8 cellular contexts compared by ENCODE assay signal in the genomic region with DNA sequence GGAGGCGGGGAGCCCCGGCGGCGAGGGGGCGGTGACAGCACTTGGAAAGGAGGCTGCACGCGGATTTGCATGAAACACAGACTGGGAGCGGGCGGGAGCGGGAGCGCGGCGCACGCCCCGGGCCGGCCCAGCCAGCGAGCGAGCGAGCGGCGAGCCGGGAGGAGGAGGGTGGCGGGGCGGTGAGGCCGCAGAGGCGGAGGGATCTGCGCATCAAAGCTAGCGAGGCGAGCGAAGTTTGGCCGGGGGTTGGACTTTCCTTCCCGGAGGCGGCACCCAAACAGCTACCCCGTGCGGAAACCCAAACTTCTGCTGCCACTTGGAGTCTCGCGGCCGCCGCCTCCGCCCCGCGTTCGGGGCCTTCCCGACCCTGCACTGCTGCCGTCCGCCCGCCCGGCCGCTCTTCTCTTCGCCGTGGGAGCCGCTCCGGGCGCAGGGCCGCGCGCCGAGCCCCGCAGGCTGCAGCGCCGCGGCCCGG. TPM values are rescaled to one million over a fixed set of nuclear protein-coding genes. Genes with fewer than 3 reads are reported as not detected.
DNase-seq lines count a peak whose midpoint lies in the region; ATAC-seq, FAIRE-seq and TF ChIP-seq lines count a peak whose summit lies in the region.

Gene SMAD3 (plus strand): TSS at position 72 of the 475 bp plus-strand sequence. CDS start 553 bp downstream, outside the sequence.

- peak; percentile 59 for ATAC-seq in HG02970 (IDR thresholded peaks at IDR 0.05; ENCODE audit: low FRiP score, unreplicated experiment)

- intact Hi-C loops in endothelial cell of umbilical vein (cut with micrococcal nuclease) = loop anchor here (1.0 to 10.0 kb wide), 13 partner anchors 11 to 369 kb away; partner anchors contain the start of genes AAGAB and IQCH

- peak within 1 kb of the TSS; percentile 46 for H2AFZ ChIP-seq in endothelial cell of umbilical vein (ENCODE audit: low read depth, low read length)

- H3K27me3 ChIP-seq in endothelial cell of umbilical vein (ENCODE audit: control insufficient read depth in 2 of 2, insufficient read depth in 2 of 2, low read length in 2 of 2) = no peaks in the 10 kb centered on the region

- CTCF ChIA-PET in endothelial cell of umbilical vein (lab: Charles Lee) = interaction anchor here (0.6 to 5.3 kb wide), 12 partner anchors 9 to 118 kb away, joined by 3 to 34 read pairs (median 4); no protein-coding TSS in a partner anchor

- dilution Hi-C loops in endothelial cell of umbilical vein (cut with MboI; ENCODE audit: extremely low pct_ligation_motif_present, low sequenced_read_pairs) = no loop called here

- peak; percentile 60 for DNase-seq in NCI-H82 (lab: John Stamatoyannopoulos, UW)
- DNase-seq in NCI-H82 treated with DMSO at 0.1 percent for 48 hours (lab: John Stamatoyannopoulos, UW; ENCODE audit: unreplicated experiment) = no peak
- peak; percentile 87 for DNase-seq in NOMO-1 treated with DMSO at 0.1 percent for 48 hours (lab: John Stamatoyannopoulos, UW; ENCODE audit: unreplicated experiment)
- DNase-seq in activated T-cell treated with anti-CD3 and anti-CD28 coated beads for 1 hour (ENCODE audit: low read depth) = peak; percentile 61
- DNase-seq in endothelial cell of umbilical vein (ENCODE audit: low read depth, low spot score) = peak; percentile 93
- peak; percentile 81 for DNase-seq in midbrain (lab: John Stamatoyannopoulos, UW)
- DNase-seq in stimulated activated CD8-positive, alpha-beta memory T cell treated with anti-CD3 and anti-CD28 coated beads, Interleukin-2, amount 100 ng/mL, for 1 hour (ENCODE audit: low read depth in 2 of 2) = peak; percentile 34 to 44

- no peaks in the 10 kb centered on the region for H3K9me3 ChIP-seq in endothelial cell of umbilical vein (replicated peaks; ENCODE audit: control insufficient read depth, insufficient read depth, low read length)

- no peaks in the 10 kb centered on the region for H3K9me1 ChIP-seq in endothelial cell of umbilical vein (replicated peaks; ENCODE audit: control insufficient read depth, extremely low read depth, insufficient read depth, low read length)

- H3K4me2 ChIP-seq in endothelial cell of umbilical vein (ENCODE audit: insufficient read depth, low read length) = peak within 1 kb of the TSS; percentile 94

- FAIRE-seq in endothelial cell of umbilical vein (lab: Jason Lieb, UNC) = peak; percentile 80

- no TSS peak for BruUV-seq in endothelial cell of umbilical vein (replicated peaks; lab: Mats Ljungman, UMichigan)

- POLR2A ChIA-PET in endothelial cell of umbilical vein (lab: Charles Lee) = interaction anchor here (0.7 to 1.2 kb wide), 6 partner anchors 16 to 113 kb away, joined by 3 to 7 read pairs (median 3); no protein-coding TSS in a partner anchor

- peak in 1 of 2 donors; percentile 6 for TF ChIP-seq CTCF in endothelial cell of umbilical vein (IDR thresholded peaks at IDR 0.05; ENCODE audit: extremely low read depth in 1 of 2, insufficient read depth in 1 of 2, low read depth in 1 of 2, low read length in 2 of 2)

- H3K79me2 ChIP-seq in endothelial cell of umbilical vein (ENCODE audit: control insufficient read depth, insufficient read depth, low read length) = peaks cover 46% of the 10 kb centered on the region

- peak within 1 kb of the TSS; percentile 96 for H3K9ac ChIP-seq in endothelial cell of umbilical vein (replicated peaks; ENCODE audit: extremely low read depth, insufficient read depth, low read length)

- no peaks in the 10 kb centered on the region for H4K20me1 ChIP-seq in endothelial cell of umbilical vein (replicated peaks; ENCODE audit: control insufficient read depth, extremely low read depth, insufficient read depth, low read length)

- peak within 1 kb of the TSS; percentile 57 to 87 (median 83) for H3K4me3 ChIP-seq in endothelial cell of umbilical vein (replicated peaks in 1 of 3; ENCODE audit: insufficient read depth in 1 of 3, low read depth in 1 of 3, low read length in 3 of 3)

- H3K27ac ChIP-seq in endothelial cell of umbilical vein (ENCODE audit: insufficient read depth, low read depth, low read length) = peak within 1 kb of the TSS; percentile 89

- TF ChIP-seq POLR2A in endothelial cell of umbilical vein (IDR thresholded peaks at IDR 0.05; ENCODE audit: low read depth, low read length) = peak; percentile 80

- H3K36me3 ChIP-seq in endothelial cell of umbilical vein (ENCODE audit: control insufficient read depth in 2 of 2, extremely low read depth in 1 of 2, insufficient read depth in 2 of 2, low read length in 2 of 2) = no peaks in the 10 kb centered on the region

- peaks cover 31% of the 10 kb centered on the region for H3K4me1 ChIP-seq in endothelial cell of umbilical vein (ENCODE audit: control insufficient read depth, extremely low read depth, insufficient read depth, low read length)

TF ChIP-seq in endothelial cell of umbilical vein, 7 proteins besides CTCF, POLR2A, EP300 and RAD21:
- TF ChIP-seq, protein P1, sequence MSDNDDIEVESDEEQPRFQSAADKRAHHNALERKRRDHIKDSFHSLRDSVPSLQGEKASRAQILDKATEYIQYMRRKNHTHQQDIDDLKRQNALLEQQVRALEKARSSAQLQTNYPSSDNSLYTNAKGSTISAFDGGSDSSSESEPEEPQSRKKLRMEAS (IDR thresholded peaks at IDR 0.05; ENCODE audit: insufficient read depth, insufficient read length) = peak; percentile 24
- TF ChIP-seq FOS (IDR thresholded peaks at IDR 0.05; ENCODE audit: borderline replicate concordance, insufficient read depth, low read length) (no peak), POLR2AphosphoS5 (IDR thresholded peaks at IDR 0.05; ENCODE audit: insufficient read depth, low read depth, low read length) (peak; percentile 91)

RNA-seq across cellular contexts. Expression of gene SMAD3, which starts in this region (rescaled TPM):
- total RNA-seq in endothelial cell of umbilical vein = 71.7 and 88.2 TPM in 2 replicates
- 53.4 and 56.4 TPM in 2 replicates for polyA plus RNA-seq in endothelial cell of umbilical vein
- 47.7 and 47.9 TPM in 2 replicates for polyA plus RNA-seq in endothelial cell of umbilical vein (2011; cell fraction: cytosol; rRNA removed)
- polyA plus RNA-seq in endothelial cell of umbilical vein (2011; cell fraction: nucleus; rRNA removed) = 114 and 122 TPM in 2 replicates
- polyA plus RNA-seq in endothelial cell of umbilical vein (2012) = 87.3 and 91.3 TPM in 2 replicates
- polyA minus RNA-seq in endothelial cell of umbilical vein = 53.1 and 59.9 TPM in 2 replicates
- polyA minus RNA-seq in endothelial cell of umbilical vein (2011; cell fraction: cytosol; rRNA and poly(A)+ RNA removed) = 13.7 TPM
- 73.9 and 75.1 TPM in 2 replicates for polyA minus RNA-seq in endothelial cell of umbilical vein (2011; cell fraction: nucleus; rRNA and poly(A)+ RNA removed)
